ENCODE assay signal across 3 cellular contexts in the genomic region with DNA sequence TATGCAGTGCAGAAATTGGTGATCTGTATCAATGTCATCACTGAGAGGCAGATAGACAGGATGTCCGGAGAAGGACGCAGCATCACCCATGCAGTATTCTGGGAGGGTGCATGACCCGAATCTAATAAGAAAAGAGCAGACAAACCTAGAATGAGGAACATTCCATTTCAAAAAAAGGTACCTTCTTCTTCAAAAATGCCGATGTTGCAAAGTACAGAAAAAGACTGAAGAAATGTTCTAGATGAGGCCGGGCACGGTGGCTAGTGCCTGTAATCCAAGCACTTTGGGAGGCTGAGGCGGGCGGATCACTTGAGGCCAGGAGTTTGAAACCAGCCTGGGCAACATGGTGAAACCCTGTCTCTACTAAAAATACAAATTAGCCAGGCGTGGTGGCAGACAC. TPM values are rescaled to one million over a fixed set of nuclear protein-coding genes. Genes with fewer than 3 reads are reported as not detected.
"Had no signal": no experiment of that assay in that cellular context is flagged by ENCODE, and none has a peak within 500 bp of the region (broad histone marks: within the 10 kb centered on the region; RNA-seq: fewer than 3 reads in every experiment).

No MANE protein-coding gene starts in this region.

RNA-seq across cellular contexts. Expression of a gene that starts 28.2 kb away (rescaled TPM):
- total RNA-seq: HT-29, HT1080, K562 had no signal
